In the genomic region with DNA sequence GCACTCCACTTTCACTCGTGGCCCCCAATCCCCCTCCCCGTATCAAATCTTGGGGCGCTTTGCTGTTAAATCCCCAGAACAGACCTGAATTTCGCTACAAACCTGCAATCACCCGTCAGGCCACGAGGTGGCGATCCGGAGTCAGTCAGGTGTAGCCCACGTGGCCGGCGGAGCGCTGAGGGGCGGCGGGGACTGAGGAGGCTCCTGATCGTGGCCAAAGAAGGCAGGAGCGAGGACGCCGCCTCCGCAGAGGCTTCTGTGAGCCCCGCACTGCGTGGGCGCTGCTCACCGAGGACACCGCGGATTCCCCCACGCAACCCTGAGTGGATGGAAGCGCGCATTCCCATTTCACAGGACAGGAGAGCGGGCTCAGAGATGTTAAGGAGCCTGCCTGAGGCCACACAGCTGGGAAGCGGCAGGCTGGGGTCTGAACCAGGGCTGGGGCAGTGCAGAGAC, we compare ENCODE assay signal across 8 cellular contexts.
DNase-seq lines count a peak whose midpoint lies in the region; ATAC-seq and TF ChIP-seq lines count a peak whose summit lies in the region.

No MANE protein-coding gene starts in this region.

- peaks cover 8% of the 10 kb centered on the region for H3K27me3 ChIP-seq in CD8-positive, alpha-beta T cell (ENCODE audit: insufficient read depth, low read length)

- POLR2A ChIA-PET in CD8-positive, alpha-beta T cell (lab: Charles Lee): interaction anchor here (0.7 to 3.3 kb wide), 6 partner anchors 18 to 525 kb away, joined by 3 to 19 read pairs (median 4); a partner anchor contains a TSS

- H3K4me3 ChIP-seq in CD8-positive, alpha-beta T cell (ENCODE audit: low read depth, low read length): peak overlapping the region; percentile 35

- H3K27ac ChIP-seq in CD8-positive, alpha-beta T cell (ENCODE audit: low read depth, low read length): no peak overlapping the region

- H3K9me3 ChIP-seq in CD8-positive, alpha-beta T cell (ENCODE audit: low read length): no peaks in the 10 kb centered on the region

- H3K4me1 ChIP-seq in CD8-positive, alpha-beta T cell (ENCODE audit: insufficient read depth, low read length): peaks cover 13% of the 10 kb centered on the region

- peak; percentile 86 for ATAC-seq in CD8-positive, alpha-beta T cell
- ATAC-seq in HG02798 (IDR thresholded peaks at IDR 0.05; ENCODE audit: poor library complexity, unreplicated experiment): peak; percentile 56
- no peak for ATAC-seq in HG03520 (IDR thresholded peaks at IDR 0.05; ENCODE audit: unreplicated experiment)

- no peaks in the 10 kb centered on the region for H3K36me3 ChIP-seq in CD8-positive, alpha-beta T cell (ENCODE audit: insufficient read depth, low read length)

- CTCF ChIA-PET in CD8-positive, alpha-beta T cell (lab: Charles Lee): interaction anchor here (1.0 to 11.7 kb wide), 18 partner anchors 8 to 104 kb away, joined by 3 to 660 read pairs (median 14); a partner anchor contains a TSS

- H3K27ac Mint-ChIP-seq in CD8-positive, alpha-beta T cell: no peak overlapping the region
- H3K27ac Mint-ChIP-seq in mesothelial cell of epicardium: no peak overlapping the region

- intact Hi-C loops in CD8-positive, alpha-beta T cell (cut with DNase I, micrococcal nuclease): loop anchor here (1.0 to 5.0 kb wide), 3 partner anchors 14 to 76 kb away; no protein-coding TSS in a partner anchor

- H3K4me1 Mint-ChIP-seq in CD8-positive, alpha-beta T cell (ENCODE audit: low read depth): peaks cover 19% of the 10 kb centered on the region
- H3K4me1 Mint-ChIP-seq in mesothelial cell of epicardium: peaks cover 43% of the 10 kb centered on the region

- TF ChIP-seq CTCF in CD8-positive, alpha-beta T cell (IDR thresholded peaks at IDR 0.05): peak; percentile 90
- peak; percentile 92 for TF ChIP-seq CTCF in mesothelial cell of epicardium (IDR thresholded peaks at IDR 0.05; ENCODE audit: unreplicated experiment)

- H3K36me3 Mint-ChIP-seq in CD8-positive, alpha-beta T cell: no peaks in the 10 kb centered on the region
- no peaks in the 10 kb centered on the region for H3K36me3 Mint-ChIP-seq in mesothelial cell of epicardium

- peak overlapping the region; percentile 44 for H3K4me3 Mint-ChIP-seq in CD8-positive, alpha-beta T cell
- peak overlapping the region; percentile 24 for H3K4me3 Mint-ChIP-seq in mesothelial cell of epicardium

- peaks cover 30% of the 10 kb centered on the region for H3K27me3 Mint-ChIP-seq in CD8-positive, alpha-beta T cell (ENCODE audit: low read depth)
- H3K27me3 Mint-ChIP-seq in mesothelial cell of epicardium (ENCODE audit: low read depth): peaks cover 54% of the 10 kb centered on the region

- DNase-seq in CD8-positive, alpha-beta T cell: peak; percentile 71 to 93 (median 80)
- DNase-seq in NCI-H82 treated with DMSO at 0.1 percent for 48 hours (lab: John Stamatoyannopoulos, UW; ENCODE audit: unreplicated experiment): peak; percentile 35
- DNase-seq in activated CD8-positive, alpha-beta memory T cell treated with anti-CD3 and anti-CD28 coated beads for 1 hour (ENCODE audit: extremely low read depth in 1 of 2, low read depth in 1 of 2): peak; percentile 52 to 75
- DNase-seq in ecto neural progenitor cell (ENCODE audit: low spot score): peak; percentile 93
- DNase-seq in mesothelial cell of epicardium (ENCODE audit: low spot score in 2 of 2, unreplicated experiment in 2 of 2): peak; percentile 71 to 93
- peak; percentile 70 to 71 for DNase-seq in stimulated activated CD8-positive, alpha-beta memory T cell treated with anti-CD3 and anti-CD28 coated beads, Interleukin-2, amount 100 ng/mL, for 1 hour (ENCODE audit: low read depth in 2 of 2)

- no peaks in the 10 kb centered on the region for H3K9me3 Mint-ChIP-seq in CD8-positive, alpha-beta T cell
- no peaks in the 10 kb centered on the region for H3K9me3 Mint-ChIP-seq in mesothelial cell of epicardium

Comparison
In these comparisons a context has a peak if more than half of its experiments do, and no peak if none do; other contexts are left out.
1. DNase-seq: peak in every context shown above with its lines; median percentile 93 in ecto neural progenitor cell; 82 in mesothelial cell of epicardium; 80 in CD8-positive, alpha-beta T cell; 70 in stimulated activated CD8-positive, alpha-beta memory T cell treated with anti-CD3 and anti-CD28 coated beads, Interleukin-2, amount 100 ng/mL, for 1 hour; 64 in activated CD8-positive, alpha-beta memory T cell treated with anti-CD3 and anti-CD28 coated beads for 1 hour; 35 in NCI-H82 treated with DMSO at 0.1 percent for 48 hours.